28 cellular contexts compared by ENCODE assay signal in genomic region chr3:13303410-13303809, GRCh38.
DNase-seq lines count a peak whose midpoint lies in the region; ATAC-seq and TF ChIP-seq lines count a peak whose summit lies in the region.
"Had no signal": no experiment of that assay in that cellular context is flagged by ENCODE, and none has a peak within 500 bp of the region (broad histone marks: within the 10 kb centered on the region; RNA-seq: fewer than 3 reads in every experiment).

No MANE protein-coding gene starts in this region.

- no peaks in the 10 kb centered on the region for H3K79me2 ChIP-seq in GM23338 (replicated peaks; ENCODE audit: insufficient read depth)
- H3K79me2 ChIP-seq: hepatocyte had no signal

- H3K36me3 ChIP-seq in GM23338 (ENCODE audit: insufficient read depth) (no peaks in the 10 kb centered on the region), lower lobe of right lung (no peaks in the 10 kb centered on the region)
- H3K36me3 ChIP-seq: adrenal gland, prostate gland, sigmoid colon had no signal

- no peak overlapping the region for H3K4me2 ChIP-seq in GM23338
- H3K4me2 ChIP-seq: hepatocyte had no signal

- no peaks in the 10 kb centered on the region for H4K20me1 ChIP-seq in GM23338 (replicated peaks; ENCODE audit: insufficient read depth)

- ATAC-seq in GM23338: no peak
- ATAC-seq in lower lobe of right lung: peak in 1 of 2 donors; percentile 23
- no peak for ATAC-seq in stimulated activated naive B cell treated with anti-CD40 and anti-IgM and Interleukin-4, amounts not matched to agents 10 μg/mL and 1 μg/mL and 100 μg/mL, for 72 hours (replicated peaks)
- no peak for ATAC-seq in sciatic nerve
- ATAC-seq in GM19463 (IDR thresholded peaks at IDR 0.05; ENCODE audit: unreplicated experiment): no peak
- ATAC-seq: activated CD8-positive, alpha-beta T cell treated with anti-CD3 and anti-CD28 coated beads for 36 hours; activated T-helper 17 cell treated with anti-CD3 and anti-CD28 coated beads, Interleukin-2, amount 50 U/mL, for 72 hours; CD8-positive, alpha-beta T cell; left colon; PC-3; T-helper 17 cell had no signal

- H3K27me3 Mint-ChIP-seq in GM23338 (ENCODE audit: insufficient read depth, low read depth, poor library complexity) (peaks cover 26% of the 10 kb centered on the region), chondrocyte (ENCODE audit: low read depth) (peaks cover 2% of the 10 kb centered on the region)
- H3K27me3 Mint-ChIP-seq in stimulated activated naive B cell treated with anti-CD40 and anti-IgM and Interleukin-4, amounts not matched to agents 10 μg/mL and 1 μg/mL and 100 μg/mL, for 72 hours: peaks cover 8 to 19% of the 10 kb centered on the region in 2 donors
- H3K27me3 Mint-ChIP-seq: activated CD8-positive, alpha-beta T cell treated with anti-CD3 and anti-CD28 coated beads for 36 hours had no signal

- no peak overlapping the region for H2AFZ ChIP-seq in GM23338
- H2AFZ ChIP-seq: hepatocyte had no signal

- H3K27ac Mint-ChIP-seq in GM23338: peak overlapping the region; percentile 32; the same call in 1 of the 2 replicates
- no peak overlapping the region for H3K27ac Mint-ChIP-seq in chondrocyte (ENCODE audit: unreplicated experiment)
- peak overlapping the region; percentile 62 for H3K27ac Mint-ChIP-seq in stimulated activated naive B cell treated with anti-CD40 and anti-IgM and Interleukin-4, amounts not matched to agents 10 μg/mL and 1 μg/mL and 100 μg/mL, for 72 hours
- H3K27ac Mint-ChIP-seq: activated CD8-positive, alpha-beta T cell treated with anti-CD3 and anti-CD28 coated beads for 36 hours; activated naive CD4-positive, alpha-beta T cell treated with anti-CD3 and anti-CD28 coated beads, Interleukin-2, amount 10 ng/mL, durations not matched to agents 7 days and 5 days; activated T-helper 17 cell treated with anti-CD3 and anti-CD28 coated beads, Interleukin-2, amount 50 U/mL, for 72 hours; B cell; CD8-positive, alpha-beta T cell; T-helper 17 cell had no signal

- H3K4me1 Mint-ChIP-seq in GM23338 (peaks cover 45% of the 10 kb centered on the region), chondrocyte (ENCODE audit: low read depth) (peaks cover 13% of the 10 kb centered on the region)
- peaks cover 9 to 17% of the 10 kb centered on the region in 2 donors for H3K4me1 Mint-ChIP-seq in stimulated activated naive B cell treated with anti-CD40 and anti-IgM and Interleukin-4, amounts not matched to agents 10 μg/mL and 1 μg/mL and 100 μg/mL, for 72 hours
- H3K4me1 Mint-ChIP-seq: activated naive CD4-positive, alpha-beta T cell treated with anti-CD3 and anti-CD28 coated beads, Interleukin-2, amount 10 ng/mL, durations not matched to agents 7 days and 5 days had no signal

- DNase-seq in GM23338 (ENCODE audit: low spot score): no peak
- peak; percentile 43 for DNase-seq in chondrocyte (ENCODE audit: low spot score)
- peak; percentile 41 for DNase-seq in lower lobe of right lung
- DNase-seq in stimulated activated naive B cell treated with anti-CD40 and anti-IgM and Interleukin-4, amounts not matched to agents 10 μg/mL and 1 μg/mL and 100 μg/mL, for 72 hours: no peak
- DNase-seq in sciatic nerve (ENCODE audit: low spot score): no peak
- DNase-seq in DMS79 treated with DMSO at 0.1 percent for 48 hours (lab: John Stamatoyannopoulos, UW): no peak
- DNase-seq: activated CD4-positive, CD25-positive, alpha-beta regulatory T cell treated with anti-CD3 and anti-CD28 coated beads, Interleukin-2, amount 50 U/mL, for 72 hours; activated CD8-positive, alpha-beta memory T cell treated with anti-CD3 and anti-CD28 coated beads, Interleukin-2, amount 50 U/mL, for 48 hours; activated CD8-positive, alpha-beta T cell treated with anti-CD3 and anti-CD28 coated beads for 36 hours; activated naive CD4-positive, alpha-beta T cell treated with anti-CD3 and anti-CD28 coated beads, Interleukin-2, amount 10 ng/mL, durations not matched to agents 7 days and 5 days; CD8-positive, alpha-beta T cell; left colon; mesenchymal stem cell; NCI-H1436 treated with DMSO at 0.1 percent for 48 hours; NCI-H2081 treated with DMSO at 0.1 percent for 48 hours; NCI-H226; NCI-H526 treated with DMSO at 0.1 percent for 48 hours; PC-3; sigmoid colon; stimulated activated CD4-positive, alpha-beta T cell treated with anti-CD3 and anti-CD28 coated beads, Interleukin-4, amount 100 ng/mL, for 4 hours; substantia nigra; T-helper 17 cell had no signal

- H3F3A ChIP-seq in GM23338 (replicated peaks; ENCODE audit: low read depth): peaks cover 3% of the 10 kb centered on the region; the same call in 1 of the 2 replicates

- H3K27ac ChIP-seq in GM23338 (ENCODE audit: low read depth) (no peak overlapping the region), lower lobe of right lung (no peak overlapping the region)
- H3K27ac ChIP-seq: adrenal gland, hepatocyte, prostate gland, sigmoid colon had no signal

- no peaks in the 10 kb centered on the region for H3K27me3 ChIP-seq in GM23338 (ENCODE audit: insufficient read depth)
- no peaks in the 10 kb centered on the region for H3K27me3 ChIP-seq in lower lobe of right lung (ENCODE audit: low read depth)
- H3K27me3 ChIP-seq: adrenal gland, hepatocyte, sigmoid colon had no signal

- TF ChIP-seq CTCF in GM23338 (conservative IDR thresholded peaks at IDR 0.05; ENCODE audit: low read depth in 2 of 2) (no peak), chondrocyte (IDR thresholded peaks at IDR 0.05) (no peak), lower lobe of right lung (IDR thresholded peaks at IDR 0.05) (no peak)

- H3K4me3 Mint-ChIP-seq in GM23338 (no peak overlapping the region), chondrocyte (ENCODE audit: unreplicated experiment) (no peak overlapping the region)
- H3K4me3 Mint-ChIP-seq in stimulated activated naive B cell treated with anti-CD40 and anti-IgM and Interleukin-4, amounts not matched to agents 10 μg/mL and 1 μg/mL and 100 μg/mL, for 72 hours: no peak overlapping the region
- H3K4me3 Mint-ChIP-seq: activated CD8-positive, alpha-beta T cell treated with anti-CD3 and anti-CD28 coated beads for 36 hours; activated naive CD4-positive, alpha-beta T cell treated with anti-CD3 and anti-CD28 coated beads, Interleukin-2, amount 10 ng/mL, durations not matched to agents 7 days and 5 days; activated T-helper 17 cell treated with anti-CD3 and anti-CD28 coated beads, Interleukin-2, amount 50 U/mL, for 72 hours; B cell; CD8-positive, alpha-beta T cell; T-helper 17 cell had no signal

- intact Hi-C loops in lower lobe of right lung (cut with DNase I) (no loop called here), sciatic nerve (cut with DNase I) (no loop called here)

- H3K36me3 Mint-ChIP-seq in GM23338 (ENCODE audit: low read depth): no peaks in the 10 kb centered on the region
- no peaks in the 10 kb centered on the region for H3K36me3 Mint-ChIP-seq in chondrocyte (ENCODE audit: low read depth)
- H3K36me3 Mint-ChIP-seq in stimulated activated naive B cell treated with anti-CD40 and anti-IgM and Interleukin-4, amounts not matched to agents 10 μg/mL and 1 μg/mL and 100 μg/mL, for 72 hours: peaks cover 5 to 8% of the 10 kb centered on the region in 2 donors

- no peaks in the 10 kb centered on the region for H3K9me3 Mint-ChIP-seq in GM23338
- H3K9me3 Mint-ChIP-seq in chondrocyte (ENCODE audit: low read depth): no peaks in the 10 kb centered on the region
- H3K9me3 Mint-ChIP-seq in stimulated activated naive B cell treated with anti-CD40 and anti-IgM and Interleukin-4, amounts not matched to agents 10 μg/mL and 1 μg/mL and 100 μg/mL, for 72 hours: no peaks in the 10 kb centered on the region
- H3K9me3 Mint-ChIP-seq: activated CD8-positive, alpha-beta T cell treated with anti-CD3 and anti-CD28 coated beads for 36 hours; activated naive CD4-positive, alpha-beta T cell treated with anti-CD3 and anti-CD28 coated beads, Interleukin-2, amount 10 ng/mL, durations not matched to agents 7 days and 5 days; activated T-helper 17 cell treated with anti-CD3 and anti-CD28 coated beads, Interleukin-2, amount 50 U/mL, for 72 hours; CD8-positive, alpha-beta T cell had no signal

- H3K9me3 ChIP-seq in lower lobe of right lung: no peaks in the 10 kb centered on the region
- H3K9me3 ChIP-seq: adrenal gland, prostate gland, sigmoid colon had no signal

- H3K4me1 ChIP-seq in GM23338 (ENCODE audit: insufficient read depth) (peaks cover 8% of the 10 kb centered on the region; the same call in 1 of the 2 replicates), lower lobe of right lung (no peaks in the 10 kb centered on the region)
- H3K4me1 ChIP-seq: adrenal gland, prostate gland, sigmoid colon had no signal

- no peaks in the 10 kb centered on the region for H3K9me2 ChIP-seq in GM23338 (ENCODE audit: insufficient read depth)

- H3K4me3 ChIP-seq in GM23338 (no peak overlapping the region), lower lobe of right lung (no peak overlapping the region)
- H3K4me3 ChIP-seq: adrenal gland, hepatocyte, prostate gland, sigmoid colon had no signal

TF ChIP-seq in GM23338, 12 proteins besides CTCF, POLR2A, EP300 and RAD21 (continues in another document):
- TF ChIP-seq EZH2 (IDR thresholded peaks at IDR 0.05; ENCODE audit: low read depth, unreplicated experiment) (no peak), ZNF114 (CRISPR knock-in tag; IDR thresholded peaks at IDR 0.05) (no peak)

Comparison
In these comparisons a context has a peak if more than half of its experiments do, and no peak if none do; other contexts are left out.
1. DNase-seq: peak in chondrocyte (single experiment) and lower lobe of right lung (single experiment); none in GM23338 (single experiment), stimulated activated naive B cell treated with anti-CD40 and anti-IgM and Interleukin-4, amounts not matched to agents 10 μg/mL and 1 μg/mL and 100 μg/mL, for 72 hours (single experiment), sciatic nerve (single experiment) and DMS79 treated with DMSO at 0.1 percent for 48 hours (single experiment).